ENCODE assay signal across 1 cellular context in the genomic region with DNA sequence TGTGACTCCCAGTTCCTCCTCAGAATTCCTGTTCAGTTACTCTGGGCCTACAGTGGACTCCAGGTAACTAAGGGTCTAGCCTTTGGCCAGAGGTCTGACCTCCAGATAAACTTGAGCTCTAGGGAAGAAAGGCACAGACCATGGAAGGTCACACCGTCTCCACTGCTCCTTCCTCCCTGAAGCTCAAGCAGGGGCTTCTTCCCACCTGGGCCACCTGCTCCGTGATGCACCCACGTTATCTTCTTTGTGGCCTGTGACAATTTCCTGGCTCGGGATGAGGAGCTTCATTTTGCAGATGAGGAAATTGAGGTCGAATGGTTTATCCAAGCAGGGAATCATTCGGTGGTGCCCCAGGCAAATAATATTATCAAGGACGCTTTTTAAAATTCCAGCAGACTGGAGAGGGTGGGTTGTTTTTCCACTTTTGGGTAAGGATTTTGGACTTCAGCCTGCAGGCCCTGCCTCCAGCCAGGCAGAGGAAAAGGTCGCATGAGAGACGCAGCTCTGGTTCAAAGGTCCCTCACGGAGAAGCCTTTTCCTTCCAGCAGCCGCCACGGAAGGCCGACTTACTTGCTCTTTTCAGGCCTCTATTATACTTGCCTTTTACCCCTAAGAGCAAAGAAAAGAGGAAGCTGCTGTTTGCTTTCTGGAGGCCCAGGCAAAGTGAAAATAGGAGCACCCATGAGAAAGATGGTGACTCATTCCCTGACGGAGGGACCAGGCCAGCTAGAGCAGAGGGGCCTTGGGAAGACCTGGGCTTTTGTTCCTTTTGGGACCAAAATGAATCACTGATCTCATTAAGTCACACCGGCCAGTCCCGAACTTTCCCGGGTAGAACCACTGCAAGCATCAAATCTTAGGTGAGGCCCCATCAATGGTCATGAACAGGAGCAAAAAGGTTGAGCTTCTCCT.
TF ChIP-seq lines count a peak whose summit lies in the region.

No MANE protein-coding gene starts in this region.

TF ChIP-seq in GM12878, 131 proteins besides CTCF, POLR2A, EP300 and RAD21 (continued from another document and continues in another):
- TF ChIP-seq SP1 (IDR thresholded peaks at IDR 0.05; ENCODE audit: low read depth, low read length) (no peak), POLR2AphosphoS5 (IDR thresholded peaks at IDR 0.05; ENCODE audit: low read length) (no peak), RCOR1 (conservative IDR thresholded peaks at IDR 0.05; ENCODE audit: low read depth, low read length) (no peak), ZNF207 (IDR thresholded peaks at IDR 0.05; ENCODE audit: borderline replicate concordance) (no peak), GABPA (IDR thresholded peaks at IDR 0.05; ENCODE audit: low read depth) (no peak), SPI1 (IDR thresholded peaks at IDR 0.05; ENCODE audit: borderline replicate concordance, insufficient read depth, low read depth, low read length) (peak; percentile 77), ZNF24 (IDR thresholded peaks at IDR 0.05) (no peak), BACH1 (IDR thresholded peaks at IDR 0.05; ENCODE audit: borderline replicate concordance) (no peak), SREBF1 (IDR thresholded peaks at IDR 0.05; ENCODE audit: low read length) (no peak), IRF4 (IDR thresholded peaks at IDR 0.05; ENCODE audit: low read depth, low read length) (peak; percentile 55; the same call in 1 of the 2 replicates), ZNF384 (IDR thresholded peaks at IDR 0.05; ENCODE audit: borderline replicate concordance, low read depth, low read length) (no peak), MTA3 (IDR thresholded peaks at IDR 0.05; ENCODE audit: borderline replicate concordance, low read length) (no peak), SMAD1 (IDR thresholded peaks at IDR 0.05; ENCODE audit: low read depth, partially characterized antibody) (no peak), TCF12 (IDR thresholded peaks at IDR 0.05; ENCODE audit: low read depth, low read length) (no peak), LARP7 (IDR thresholded peaks at IDR 0.05) (no peak), ZSCAN29 (IDR thresholded peaks at IDR 0.05) (no peak), SIN3A (IDR thresholded peaks at IDR 0.05; ENCODE audit: low read depth, low read length) (no peak), NRF1 (conservative IDR thresholded peaks at IDR 0.05; ENCODE audit: low read depth, low read length) (no peak), RB1 (IDR thresholded peaks at IDR 0.05; ENCODE audit: borderline replicate concordance) (no peak), JUNB (IDR thresholded peaks at IDR 0.05) (peak; percentile 88), SMC3 (IDR thresholded peaks at IDR 0.05; ENCODE audit: borderline replicate concordance, low read length) (no peak), MEF2B (IDR thresholded peaks at IDR 0.05; ENCODE audit: partially characterized antibody, poor library complexity, severe bottlenecking) (no peak), TCF7 (IDR thresholded peaks at IDR 0.05; ENCODE audit: borderline replicate concordance) (no peak), TCF3 (IDR thresholded peaks at IDR 0.05; ENCODE audit: borderline replicate concordance, insufficient read depth, low read depth, low read length) (no peak)
- TF ChIP-seq, protein P1, sequence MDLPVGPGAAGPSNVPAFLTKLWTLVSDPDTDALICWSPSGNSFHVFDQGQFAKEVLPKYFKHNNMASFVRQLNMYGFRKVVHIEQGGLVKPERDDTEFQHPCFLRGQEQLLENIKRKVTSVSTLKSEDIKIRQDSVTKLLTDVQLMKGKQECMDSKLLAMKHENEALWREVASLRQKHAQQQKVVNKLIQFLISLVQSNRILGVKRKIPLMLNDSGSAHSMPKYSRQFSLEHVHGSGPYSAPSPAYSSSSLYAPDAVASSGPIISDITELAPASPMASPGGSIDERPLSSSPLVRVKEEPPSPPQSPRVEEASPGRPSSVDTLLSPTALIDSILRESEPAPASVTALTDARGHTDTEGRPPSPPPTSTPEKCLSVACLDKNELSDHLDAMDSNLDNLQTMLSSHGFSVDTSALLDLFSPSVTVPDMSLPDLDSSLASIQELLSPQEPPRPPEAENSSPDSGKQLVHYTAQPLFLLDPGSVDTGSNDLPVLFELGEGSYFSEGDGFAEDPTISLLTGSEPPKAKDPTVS (IDR thresholded peaks at IDR 0.05; ENCODE audit: low read depth, low read length): no peak
- TF ChIP-seq, protein P2, sequence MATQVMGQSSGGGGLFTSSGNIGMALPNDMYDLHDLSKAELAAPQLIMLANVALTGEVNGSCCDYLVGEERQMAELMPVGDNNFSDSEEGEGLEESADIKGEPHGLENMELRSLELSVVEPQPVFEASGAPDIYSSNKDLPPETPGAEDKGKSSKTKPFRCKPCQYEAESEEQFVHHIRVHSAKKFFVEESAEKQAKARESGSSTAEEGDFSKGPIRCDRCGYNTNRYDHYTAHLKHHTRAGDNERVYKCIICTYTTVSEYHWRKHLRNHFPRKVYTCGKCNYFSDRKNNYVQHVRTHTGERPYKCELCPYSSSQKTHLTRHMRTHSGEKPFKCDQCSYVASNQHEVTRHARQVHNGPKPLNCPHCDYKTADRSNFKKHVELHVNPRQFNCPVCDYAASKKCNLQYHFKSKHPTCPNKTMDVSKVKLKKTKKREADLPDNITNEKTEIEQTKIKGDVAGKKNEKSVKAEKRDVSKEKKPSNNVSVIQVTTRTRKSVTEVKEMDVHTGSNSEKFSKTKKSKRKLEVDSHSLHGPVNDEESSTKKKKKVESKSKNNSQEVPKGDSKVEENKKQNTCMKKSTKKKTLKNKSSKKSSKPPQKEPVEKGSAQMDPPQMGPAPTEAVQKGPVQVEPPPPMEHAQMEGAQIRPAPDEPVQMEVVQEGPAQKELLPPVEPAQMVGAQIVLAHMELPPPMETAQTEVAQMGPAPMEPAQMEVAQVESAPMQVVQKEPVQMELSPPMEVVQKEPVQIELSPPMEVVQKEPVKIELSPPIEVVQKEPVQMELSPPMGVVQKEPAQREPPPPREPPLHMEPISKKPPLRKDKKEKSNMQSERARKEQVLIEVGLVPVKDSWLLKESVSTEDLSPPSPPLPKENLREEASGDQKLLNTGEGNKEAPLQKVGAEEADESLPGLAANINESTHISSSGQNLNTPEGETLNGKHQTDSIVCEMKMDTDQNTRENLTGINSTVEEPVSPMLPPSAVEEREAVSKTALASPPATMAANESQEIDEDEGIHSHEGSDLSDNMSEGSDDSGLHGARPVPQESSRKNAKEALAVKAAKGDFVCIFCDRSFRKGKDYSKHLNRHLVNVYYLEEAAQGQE (IDR thresholded peaks at IDR 0.05; ENCODE audit: low read depth, low read length): no peak
- TF ChIP-seq, protein P3, sequence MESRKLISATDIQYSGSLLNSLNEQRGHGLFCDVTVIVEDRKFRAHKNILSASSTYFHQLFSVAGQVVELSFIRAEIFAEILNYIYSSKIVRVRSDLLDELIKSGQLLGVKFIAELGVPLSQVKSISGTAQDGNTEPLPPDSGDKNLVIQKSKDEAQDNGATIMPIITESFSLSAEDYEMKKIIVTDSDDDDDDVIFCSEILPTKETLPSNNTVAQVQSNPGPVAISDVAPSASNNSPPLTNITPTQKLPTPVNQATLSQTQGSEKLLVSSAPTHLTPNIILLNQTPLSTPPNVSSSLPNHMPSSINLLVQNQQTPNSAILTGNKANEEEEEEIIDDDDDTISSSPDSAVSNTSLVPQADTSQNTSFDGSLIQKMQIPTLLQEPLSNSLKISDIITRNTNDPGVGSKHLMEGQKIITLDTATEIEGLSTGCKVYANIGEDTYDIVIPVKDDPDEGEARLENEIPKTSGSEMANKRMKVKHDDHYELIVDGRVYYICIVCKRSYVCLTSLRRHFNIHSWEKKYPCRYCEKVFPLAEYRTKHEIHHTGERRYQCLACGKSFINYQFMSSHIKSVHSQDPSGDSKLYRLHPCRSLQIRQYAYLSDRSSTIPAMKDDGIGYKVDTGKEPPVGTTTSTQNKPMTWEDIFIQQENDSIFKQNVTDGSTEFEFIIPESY (IDR thresholded peaks at IDR 0.05): no peak
- TF ChIP-seq, protein P4, sequence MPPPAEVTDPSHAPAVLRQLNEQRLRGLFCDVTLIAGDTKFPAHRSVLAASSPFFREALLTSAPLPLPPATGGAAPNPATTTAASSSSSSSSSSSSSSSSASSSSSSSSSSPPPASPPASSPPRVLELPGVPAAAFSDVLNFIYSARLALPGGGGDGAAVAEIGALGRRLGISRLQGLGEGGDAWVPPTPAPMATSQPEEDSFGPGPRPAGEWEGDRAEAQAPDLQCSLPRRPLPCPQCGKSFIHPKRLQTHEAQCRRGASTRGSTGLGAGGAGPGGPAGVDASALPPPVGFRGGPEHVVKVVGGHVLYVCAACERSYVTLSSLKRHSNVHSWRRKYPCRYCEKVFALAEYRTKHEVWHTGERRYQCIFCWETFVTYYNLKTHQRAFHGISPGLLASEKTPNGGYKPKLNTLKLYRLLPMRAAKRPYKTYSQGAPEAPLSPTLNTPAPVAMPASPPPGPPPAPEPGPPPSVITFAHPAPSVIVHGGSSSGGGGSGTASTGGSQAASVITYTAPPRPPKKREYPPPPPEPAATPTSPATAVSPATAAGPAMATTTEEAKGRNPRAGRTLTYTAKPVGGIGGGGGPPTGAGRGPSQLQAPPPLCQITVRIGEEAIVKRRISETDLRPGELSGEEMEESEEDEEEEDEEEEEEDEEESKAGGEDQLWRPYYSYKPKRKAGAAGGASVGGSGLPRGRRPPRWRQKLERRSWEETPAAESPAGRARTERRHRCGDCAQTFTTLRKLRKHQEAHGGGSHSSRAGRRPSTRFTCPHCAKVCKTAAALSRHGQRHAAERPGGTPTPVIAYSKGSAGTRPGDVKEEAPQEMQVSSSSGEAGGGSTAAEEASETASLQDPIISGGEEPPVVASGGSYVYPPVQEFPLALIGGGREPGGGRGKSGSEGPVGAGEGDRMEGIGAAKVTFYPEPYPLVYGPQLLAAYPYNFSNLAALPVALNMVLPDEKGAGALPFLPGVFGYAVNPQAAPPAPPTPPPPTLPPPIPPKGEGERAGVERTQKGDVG (CRISPR knock-in tag; IDR thresholded peaks at IDR 0.05): no peak
- TF ChIP-seq, protein P5, sequence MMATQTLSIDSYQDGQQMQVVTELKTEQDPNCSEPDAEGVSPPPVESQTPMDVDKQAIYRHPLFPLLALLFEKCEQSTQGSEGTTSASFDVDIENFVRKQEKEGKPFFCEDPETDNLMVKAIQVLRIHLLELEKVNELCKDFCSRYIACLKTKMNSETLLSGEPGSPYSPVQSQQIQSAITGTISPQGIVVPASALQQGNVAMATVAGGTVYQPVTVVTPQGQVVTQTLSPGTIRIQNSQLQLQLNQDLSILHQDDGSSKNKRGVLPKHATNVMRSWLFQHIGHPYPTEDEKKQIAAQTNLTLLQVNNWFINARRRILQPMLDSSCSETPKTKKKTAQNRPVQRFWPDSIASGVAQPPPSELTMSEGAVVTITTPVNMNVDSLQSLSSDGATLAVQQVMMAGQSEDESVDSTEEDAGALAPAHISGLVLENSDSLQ (IDR thresholded peaks at IDR 0.05): no peak
- TF ChIP-seq, protein P6, sequence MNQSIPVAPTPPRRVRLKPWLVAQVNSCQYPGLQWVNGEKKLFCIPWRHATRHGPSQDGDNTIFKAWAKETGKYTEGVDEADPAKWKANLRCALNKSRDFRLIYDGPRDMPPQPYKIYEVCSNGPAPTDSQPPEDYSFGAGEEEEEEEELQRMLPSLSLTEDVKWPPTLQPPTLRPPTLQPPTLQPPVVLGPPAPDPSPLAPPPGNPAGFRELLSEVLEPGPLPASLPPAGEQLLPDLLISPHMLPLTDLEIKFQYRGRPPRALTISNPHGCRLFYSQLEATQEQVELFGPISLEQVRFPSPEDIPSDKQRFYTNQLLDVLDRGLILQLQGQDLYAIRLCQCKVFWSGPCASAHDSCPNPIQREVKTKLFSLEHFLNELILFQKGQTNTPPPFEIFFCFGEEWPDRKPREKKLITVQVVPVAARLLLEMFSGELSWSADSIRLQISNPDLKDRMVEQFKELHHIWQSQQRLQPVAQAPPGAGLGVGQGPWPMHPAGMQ (IDR thresholded peaks at IDR 0.05; ENCODE audit: borderline replicate concordance): no peak
- TF ChIP-seq, protein P7, sequence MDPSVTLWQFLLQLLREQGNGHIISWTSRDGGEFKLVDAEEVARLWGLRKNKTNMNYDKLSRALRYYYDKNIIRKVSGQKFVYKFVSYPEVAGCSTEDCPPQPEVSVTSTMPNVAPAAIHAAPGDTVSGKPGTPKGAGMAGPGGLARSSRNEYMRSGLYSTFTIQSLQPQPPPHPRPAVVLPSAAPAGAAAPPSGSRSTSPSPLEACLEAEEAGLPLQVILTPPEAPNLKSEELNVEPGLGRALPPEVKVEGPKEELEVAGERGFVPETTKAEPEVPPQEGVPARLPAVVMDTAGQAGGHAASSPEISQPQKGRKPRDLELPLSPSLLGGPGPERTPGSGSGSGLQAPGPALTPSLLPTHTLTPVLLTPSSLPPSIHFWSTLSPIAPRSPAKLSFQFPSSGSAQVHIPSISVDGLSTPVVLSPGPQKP (IDR thresholded peaks at IDR 0.05; ENCODE audit: low read depth, low read length): no peak
- TF ChIP-seq, protein P8, sequence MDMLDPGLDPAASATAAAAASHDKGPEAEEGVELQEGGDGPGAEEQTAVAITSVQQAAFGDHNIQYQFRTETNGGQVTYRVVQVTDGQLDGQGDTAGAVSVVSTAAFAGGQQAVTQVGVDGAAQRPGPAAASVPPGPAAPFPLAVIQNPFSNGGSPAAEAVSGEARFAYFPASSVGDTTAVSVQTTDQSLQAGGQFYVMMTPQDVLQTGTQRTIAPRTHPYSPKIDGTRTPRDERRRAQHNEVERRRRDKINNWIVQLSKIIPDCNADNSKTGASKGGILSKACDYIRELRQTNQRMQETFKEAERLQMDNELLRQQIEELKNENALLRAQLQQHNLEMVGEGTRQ (IDR thresholded peaks at IDR 0.05; ENCODE audit: borderline replicate concordance, low read depth, low read length): no peak
- TF ChIP-seq, protein P9, sequence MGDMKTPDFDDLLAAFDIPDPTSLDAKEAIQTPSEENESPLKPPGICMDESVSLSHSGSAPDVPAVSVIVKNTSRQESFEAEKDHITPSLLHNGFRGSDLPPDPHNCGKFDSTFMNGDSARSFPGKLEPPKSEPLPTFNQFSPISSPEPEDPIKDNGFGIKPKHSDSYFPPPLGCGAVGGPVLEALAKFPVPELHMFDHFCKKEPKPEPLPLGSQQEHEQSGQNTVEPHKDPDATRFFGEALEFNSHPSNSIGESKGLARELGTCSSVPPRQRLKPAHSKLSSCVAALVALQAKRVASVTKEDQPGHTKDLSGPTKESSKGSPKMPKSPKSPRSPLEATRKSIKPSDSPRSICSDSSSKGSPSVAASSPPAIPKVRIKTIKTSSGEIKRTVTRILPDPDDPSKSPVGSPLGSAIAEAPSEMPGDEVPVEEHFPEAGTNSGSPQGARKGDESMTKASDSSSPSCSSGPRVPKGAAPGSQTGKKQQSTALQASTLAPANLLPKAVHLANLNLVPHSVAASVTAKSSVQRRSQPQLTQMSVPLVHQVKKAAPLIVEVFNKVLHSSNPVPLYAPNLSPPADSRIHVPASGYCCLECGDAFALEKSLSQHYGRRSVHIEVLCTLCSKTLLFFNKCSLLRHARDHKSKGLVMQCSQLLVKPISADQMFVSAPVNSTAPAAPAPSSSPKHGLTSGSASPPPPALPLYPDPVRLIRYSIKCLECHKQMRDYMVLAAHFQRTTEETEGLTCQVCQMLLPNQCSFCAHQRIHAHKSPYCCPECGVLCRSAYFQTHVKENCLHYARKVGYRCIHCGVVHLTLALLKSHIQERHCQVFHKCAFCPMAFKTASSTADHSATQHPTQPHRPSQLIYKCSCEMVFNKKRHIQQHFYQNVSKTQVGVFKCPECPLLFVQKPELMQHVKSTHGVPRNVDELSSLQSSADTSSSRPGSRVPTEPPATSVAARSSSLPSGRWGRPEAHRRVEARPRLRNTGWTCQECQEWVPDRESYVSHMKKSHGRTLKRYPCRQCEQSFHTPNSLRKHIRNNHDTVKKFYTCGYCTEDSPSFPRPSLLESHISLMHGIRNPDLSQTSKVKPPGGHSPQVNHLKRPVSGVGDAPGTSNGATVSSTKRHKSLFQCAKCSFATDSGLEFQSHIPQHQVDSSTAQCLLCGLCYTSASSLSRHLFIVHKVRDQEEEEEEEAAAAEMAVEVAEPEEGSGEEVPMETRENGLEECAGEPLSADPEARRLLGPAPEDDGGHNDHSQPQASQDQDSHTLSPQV (IDR thresholded peaks at IDR 0.05): no peak
- TF ChIP-seq, protein P10, sequence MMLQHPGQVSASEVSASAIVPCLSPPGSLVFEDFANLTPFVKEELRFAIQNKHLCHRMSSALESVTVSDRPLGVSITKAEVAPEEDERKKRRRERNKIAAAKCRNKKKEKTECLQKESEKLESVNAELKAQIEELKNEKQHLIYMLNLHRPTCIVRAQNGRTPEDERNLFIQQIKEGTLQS (IDR thresholded peaks at IDR 0.05; ENCODE audit: borderline replicate concordance, extremely low read depth, low read depth, low read length): no peak
